Comparison of ENCODE assay signal across 26 cellular contexts in genomic region chr19:49950956-49951526, GRCh38. TPM values are rescaled to one million over a fixed set of nuclear protein-coding genes. Genes with fewer than 3 reads are reported as not detected.
"Had no signal": no experiment of that assay in that cellular context is flagged by ENCODE, and none has a peak within 500 bp of the region (broad histone marks: within the 10 kb centered on the region; RNA-seq: fewer than 3 reads in every experiment).

No MANE protein-coding gene starts in this region.

- ATAC-seq: activated CD8-positive, alpha-beta memory T cell treated with anti-CD3 and anti-CD28 coated beads, Interleukin-2, amount 10 ng/mL, durations not matched to agents 7 days and 5 days; PC-3; SK-N-SH treated with all-trans-retinoic acid at 6 μM for 48 hours; WTC11 had no signal

- H3K36me3 ChIP-seq: brain microvascular endothelial cell, cardiac muscle cell, SJSA1 had no signal

- H3K9me3 Mint-ChIP-seq: activated naive CD4-positive, alpha-beta T cell treated with anti-CD3 and anti-CD28 coated beads for 36 hours; activated T-cell treated with anti-CD3 and anti-CD28 coated beads, Interleukin-2, amount 50 U/mL, for 24 hours; activated T-helper 1 cell treated with anti-CD3 and anti-CD28 coated beads, Interleukin-12 subunit alpha, Interleukin-12 subunit beta, Interleukin-2, Interleukin-4 antibody, amounts not matched to agents 30 ng/mL and 10 ng/mL and 1 ng/mL, durations not matched to agents 14 hours and 24 hours and 36 hours had no signal

- H3K36me3 Mint-ChIP-seq: activated CD8-positive, alpha-beta memory T cell treated with anti-CD3 and anti-CD28 coated beads, Interleukin-2, amount 10 ng/mL, durations not matched to agents 7 days and 5 days; activated naive CD8-positive, alpha-beta T cell; WTC11 had no signal

- H3K9me3 ChIP-seq: SJSA1 had no signal

- H3K27ac ChIP-seq: brain microvascular endothelial cell, cardiac muscle cell, SJSA1 had no signal

- H3K27ac Mint-ChIP-seq: activated CD8-positive, alpha-beta memory T cell treated with anti-CD3 and anti-CD28 coated beads, Interleukin-2, amount 10 ng/mL, durations not matched to agents 7 days and 5 days; activated naive CD4-positive, alpha-beta T cell treated with anti-CD3 and anti-CD28 coated beads for 36 hours; activated naive CD8-positive, alpha-beta T cell; activated T-cell treated with anti-CD3 and anti-CD28 coated beads, Interleukin-2, amount 50 U/mL, for 24 hours; activated T-helper 1 cell treated with anti-CD3 and anti-CD28 coated beads, Interleukin-12 subunit alpha, Interleukin-12 subunit beta, Interleukin-2, Interleukin-4 antibody, amounts not matched to agents 30 ng/mL and 10 ng/mL and 1 ng/mL, durations not matched to agents 14 hours and 24 hours and 36 hours; WTC11 had no signal

- H3K4me3 ChIP-seq: cardiac muscle cell, SJSA1 had no signal

- DNase-seq: activated CD4-positive, alpha-beta T cell treated with anti-CD3 and anti-CD28 coated beads for 48 hours; activated CD4-positive, alpha-beta T cell treated with anti-CD3 and anti-CD28 coated beads, Interleukin-2, amount 50 U/mL, for 4 hours; activated CD4-positive, CD25-positive, alpha-beta regulatory T cell treated with anti-CD3 and anti-CD28 coated beads, Interleukin-2, amount 50 U/mL, for 72 hours; activated CD8-positive, alpha-beta memory T cell treated with anti-CD3 and anti-CD28 coated beads, Interleukin-2, amount 10 ng/mL, durations not matched to agents 7 days and 5 days; activated gamma-delta T cell; activated naive CD4-positive, alpha-beta T cell treated with anti-CD3 and anti-CD28 coated beads for 36 hours; activated T-cell treated with anti-CD3 and anti-CD28 coated beads, Interleukin-2, amount 50 U/mL, for 24 hours; amygdala; brain microvascular endothelial cell; MM.1S; NCI-H1105; NCI-H1436; NCI-H1694 treated with DMSO at 0.1 percent for 48 hours; NCI-H2081; NCI-H446; NCI-H524; SHP77; SW 1271 had no signal

- H3K4me3 Mint-ChIP-seq: activated CD8-positive, alpha-beta memory T cell treated with anti-CD3 and anti-CD28 coated beads, Interleukin-2, amount 10 ng/mL, durations not matched to agents 7 days and 5 days; activated naive CD4-positive, alpha-beta T cell treated with anti-CD3 and anti-CD28 coated beads for 36 hours; activated naive CD8-positive, alpha-beta T cell; activated T-cell treated with anti-CD3 and anti-CD28 coated beads, Interleukin-2, amount 50 U/mL, for 24 hours; activated T-helper 1 cell treated with anti-CD3 and anti-CD28 coated beads, Interleukin-12 subunit alpha, Interleukin-12 subunit beta, Interleukin-2, Interleukin-4 antibody, amounts not matched to agents 30 ng/mL and 10 ng/mL and 1 ng/mL, durations not matched to agents 14 hours and 24 hours and 36 hours; WTC11 had no signal

- H3K27me3 ChIP-seq: brain microvascular endothelial cell, cardiac muscle cell had no signal

RNA-seq across cellular contexts. Expression of gene SIGLEC11, which starts 9.9 kb away (rescaled TPM):
- total RNA-seq: activated CD8-positive, alpha-beta memory T cell treated with anti-CD3 and anti-CD28 coated beads, Interleukin-2, amount 10 ng/mL, durations not matched to agents 7 days and 5 days; activated naive CD4-positive, alpha-beta T cell treated with anti-CD3 and anti-CD28 coated beads for 36 hours; activated T-helper 1 cell treated with anti-CD3 and anti-CD28 coated beads, Interleukin-12 subunit alpha, Interleukin-12 subunit beta, Interleukin-2, Interleukin-4 antibody, amounts not matched to agents 30 ng/mL and 10 ng/mL and 1 ng/mL, durations not matched to agents 14 hours and 24 hours and 36 hours; PC-3; SJSA1; T-helper 1 cell treated with Interleukin-12 subunit alpha and Interleukin-12 subunit beta and Interleukin-4 antibody, amounts not matched to agents 30 ng/mL and 1 ng/mL, for 36 hours; WTC11 had no signal

RNA-seq across cellular contexts. Expression of gene IL4I1, which starts 54.4 kb away (rescaled TPM):
- total RNA-seq: cardiac muscle cell had no signal
- polyA plus RNA-seq: cardiac muscle cell had no signal
